Comparison of ENCODE assay signal across 6 cellular contexts in the genomic region with DNA sequence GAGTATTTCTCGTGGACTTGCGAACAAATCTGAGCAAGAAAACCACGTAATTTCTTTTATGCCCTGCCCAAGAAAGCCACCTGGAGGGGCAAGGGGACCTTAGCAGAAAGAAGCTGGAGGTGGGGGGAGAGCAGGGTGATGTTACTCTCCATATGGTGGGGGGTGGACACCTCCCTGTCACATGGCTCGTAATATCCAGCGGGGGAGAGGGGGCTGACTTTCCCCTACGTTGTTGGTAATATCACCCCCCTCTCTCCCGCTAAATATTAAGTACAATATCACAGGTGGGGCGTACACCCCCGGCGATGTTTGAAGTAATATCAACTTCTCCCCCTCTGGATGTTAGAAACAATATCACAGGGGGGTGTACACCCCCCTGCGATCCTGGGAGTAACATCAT. TPM values are rescaled to one million over a fixed set of nuclear protein-coding genes. Genes with fewer than 3 reads are reported as not detected.
"Had no signal": no experiment of that assay in that cellular context is flagged by ENCODE, and none has a peak within 500 bp of the region (broad histone marks: within the 10 kb centered on the region; RNA-seq: fewer than 3 reads in every experiment).

No MANE protein-coding gene starts in this region.

RNA-seq across cellular contexts. Expression of a gene that starts 9.7 kb away (rescaled TPM):
- total RNA-seq: GM23248, GM23338, H1, H4, H7, H9 had no signal
- polyA plus RNA-seq: GM23248, GM23338, H1 had no signal
